22 cellular contexts compared by ENCODE assay signal in genomic region chr2:208148803-208149202, GRCh38. TPM values are rescaled to one million over a fixed set of nuclear protein-coding genes. Genes with fewer than 3 reads are reported as not detected.
DNase-seq lines count a peak whose midpoint lies in the region; ATAC-seq and TF ChIP-seq lines count a peak whose summit lies in the region.
"Had no signal": no experiment of that assay in that cellular context is flagged by ENCODE, and none has a peak within 500 bp of the region (broad histone marks: within the 10 kb centered on the region; RNA-seq: fewer than 3 reads in every experiment).

No MANE protein-coding gene starts in this region.

- H3K27me3 ChIP-seq in GM23338 (ENCODE audit: insufficient read depth) (no peaks in the 10 kb centered on the region), PC-3 (ENCODE audit: low read length) (no peaks in the 10 kb centered on the region)

- H3K4me3 Mint-ChIP-seq in GM23338 (no peak overlapping the region), progenitor cell of endocrine pancreas (ENCODE audit: low read depth) (no peak overlapping the region)
- H3K4me3 Mint-ChIP-seq: activated CD4-positive, alpha-beta T cell treated with anti-CD3 and anti-CD28 coated beads for 36 hours; activated CD8-positive, alpha-beta memory T cell treated with anti-CD3 and anti-CD28 coated beads, Interleukin-2, amount 10 ng/mL, durations not matched to agents 7 days and 5 days; CD4-positive, alpha-beta T cell; naive thymus-derived CD8-positive, alpha-beta T cell had no signal

- H3K27ac ChIP-seq in GM23338 (ENCODE audit: low read depth) = no peak overlapping the region
- H3K27ac ChIP-seq in PC-3 (ENCODE audit: low read length) = no peak overlapping the region
- H3K27ac ChIP-seq: psoas muscle, SJSA1 had no signal

- H3F3A ChIP-seq in GM23338 (replicated peaks; ENCODE audit: low read depth) (no peaks in the 10 kb centered on the region), PC-3 (ENCODE audit: low read length, unreplicated experiment) (no peaks in the 10 kb centered on the region)

- intact Hi-C loops in PC-3 (cut with micrococcal nuclease) = loop anchor here (2.0 kb wide), 1 partner anchor 46 kb away; no protein-coding TSS in a partner anchor
- intact Hi-C loops in posterior vena cava (cut with DNase I) = no loop called here

- H3K27me3 Mint-ChIP-seq in GM23338 (ENCODE audit: insufficient read depth, low read depth, poor library complexity) (peaks cover 5% of the 10 kb centered on the region), progenitor cell of endocrine pancreas (no peaks in the 10 kb centered on the region)
- H3K27me3 Mint-ChIP-seq: activated CD4-positive, alpha-beta T cell treated with anti-CD3 and anti-CD28 coated beads for 36 hours; CD4-positive, alpha-beta T cell had no signal

- H3K4me3 ChIP-seq in GM23338 (no peak overlapping the region), PC-3 (ENCODE audit: low read length) (no peak overlapping the region), fibroblast of villous mesenchyme (ENCODE audit: low read depth, low read length) (no peak overlapping the region)
- H3K4me3 ChIP-seq: psoas muscle, SJSA1 had no signal

- H3K4me1 Mint-ChIP-seq in GM23338 (peaks cover 13% of the 10 kb centered on the region), progenitor cell of endocrine pancreas (ENCODE audit: low read depth) (no peaks in the 10 kb centered on the region)
- H3K4me1 Mint-ChIP-seq: activated CD4-positive, alpha-beta T cell treated with anti-CD3 and anti-CD28 coated beads for 36 hours; activated CD8-positive, alpha-beta memory T cell treated with anti-CD3 and anti-CD28 coated beads, Interleukin-2, amount 10 ng/mL, durations not matched to agents 7 days and 5 days; naive thymus-derived CD8-positive, alpha-beta T cell had no signal

- H3K4me1 ChIP-seq in GM23338 (ENCODE audit: insufficient read depth) = peaks cover 20% of the 10 kb centered on the region
- H3K4me1 ChIP-seq in PC-3 (ENCODE audit: insufficient read depth, low read length) = no peaks in the 10 kb centered on the region
- H3K4me1 ChIP-seq: psoas muscle, SJSA1 had no signal

- BruUV-seq in PC-3 (replicated peaks; lab: Mats Ljungman, UMichigan) = no TSS peak

- H3K27ac Mint-ChIP-seq in GM23338 = no peak overlapping the region
- no peak overlapping the region for H3K27ac Mint-ChIP-seq in progenitor cell of endocrine pancreas
- H3K27ac Mint-ChIP-seq: activated CD4-positive, alpha-beta T cell treated with anti-CD3 and anti-CD28 coated beads for 36 hours; activated CD8-positive, alpha-beta memory T cell treated with anti-CD3 and anti-CD28 coated beads, Interleukin-2, amount 10 ng/mL, durations not matched to agents 7 days and 5 days; CD4-positive, alpha-beta T cell had no signal

- H3K36me3 ChIP-seq in GM23338 (ENCODE audit: insufficient read depth) (peaks cover 7% of the 10 kb centered on the region), PC-3 (ENCODE audit: low read depth, low read length) (no peaks in the 10 kb centered on the region)
- H3K36me3 ChIP-seq: SJSA1 had no signal

- peak; percentile 62 to 72 for TF ChIP-seq CTCF in GM23338 (conservative IDR thresholded peaks at IDR 0.05; ENCODE audit: low read depth in 2 of 2)
- peak; percentile 63 for TF ChIP-seq CTCF in PC-3 (conservative IDR thresholded peaks at IDR 0.05; ENCODE audit: low read depth, low read length)
- TF ChIP-seq CTCF in fibroblast of villous mesenchyme (IDR thresholded peaks at IDR 0.05; ENCODE audit: insufficient read depth, low read depth, low read length) = peak; percentile 21
- TF ChIP-seq CTCF in progenitor cell of endocrine pancreas (IDR thresholded peaks at IDR 0.05; ENCODE audit: unreplicated experiment) = peak; percentile 38
- no peak for TF ChIP-seq CTCF in omental fat pad (IDR thresholded peaks at IDR 0.05)

- H3K9me2 ChIP-seq in GM23338 (ENCODE audit: insufficient read depth) (peaks cover 7% of the 10 kb centered on the region; the same call in 1 of the 2 replicates), PC-3 (replicated peaks; ENCODE audit: low read length) (no peaks in the 10 kb centered on the region)

- ATAC-seq in GM23338 = no peak; the same call in 2 of the 3 replicates
- ATAC-seq in PC-3 = no peak
- ATAC-seq in omental fat pad (ENCODE audit: low FRiP score) = no peak
- ATAC-seq: activated CD4-positive, alpha-beta T cell treated with anti-CD3 and anti-CD28 coated beads for 36 hours; activated CD8-positive, alpha-beta memory T cell treated with anti-CD3 and anti-CD28 coated beads, Interleukin-2, amount 10 ng/mL, durations not matched to agents 7 days and 5 days; naive thymus-derived CD8-positive, alpha-beta T cell; psoas muscle had no signal

- H3K4me2 ChIP-seq in GM23338 = no peak overlapping the region; the same call in 1 of the 2 replicates
- no peak overlapping the region for H3K4me2 ChIP-seq in PC-3 (ENCODE audit: low read length)

- no peak overlapping the region for H2AFZ ChIP-seq in GM23338
- no peak overlapping the region for H2AFZ ChIP-seq in PC-3 (ENCODE audit: low read length)

- H3K79me2 ChIP-seq in GM23338 (replicated peaks; ENCODE audit: insufficient read depth) (no peaks in the 10 kb centered on the region), PC-3 (ENCODE audit: low read length) (no peaks in the 10 kb centered on the region)

- CTCF ChIA-PET in PC-3 (lab: Charles Lee) = interaction anchor here (0.8 kb wide), 1 partner anchor 105 kb away, joined by 3 read pairs; no protein-coding TSS in a partner anchor

- H3K9me3 ChIP-seq in PC-3 (ENCODE audit: low read length) = no peaks in the 10 kb centered on the region
- H3K9me3 ChIP-seq: psoas muscle, SJSA1 had no signal

- H3K9ac ChIP-seq in PC-3 (ENCODE audit: low read length) = no peak overlapping the region

- H4K20me1 ChIP-seq in GM23338 (replicated peaks; ENCODE audit: insufficient read depth) = no peaks in the 10 kb centered on the region
- H4K20me1 ChIP-seq in PC-3 (ENCODE audit: low read length) = no peaks in the 10 kb centered on the region

- H3K9me3 Mint-ChIP-seq in GM23338 = peaks cover 14% of the 10 kb centered on the region
- peaks cover 10% of the 10 kb centered on the region for H3K9me3 Mint-ChIP-seq in progenitor cell of endocrine pancreas (ENCODE audit: low read depth)

- peak; percentile 64 for DNase-seq in GM23338 (ENCODE audit: low spot score)
- DNase-seq in PC-3 = peak; percentile 28
- DNase-seq in fibroblast of villous mesenchyme (ENCODE audit: low read depth) = no peak
- DNase-seq in progenitor cell of endocrine pancreas (ENCODE audit: low spot score, unreplicated experiment) = no peak
- DNase-seq in posterior vena cava (ENCODE audit: low spot score) = no peak
- no peak for DNase-seq in NCI-H510A (lab: John Stamatoyannopoulos, UW)
- DNase-seq in omental fat pad (ENCODE audit: low spot score) = no peak
- DNase-seq: activated CD4-positive, alpha-beta T cell treated with anti-CD3 and anti-CD28 coated beads for 36 hours; activated CD8-positive, alpha-beta memory T cell treated with anti-CD3 and anti-CD28 coated beads, Interleukin-2, amount 10 ng/mL, durations not matched to agents 7 days and 5 days; activated gamma-delta T cell treated with Interleukin-2 at 50 U/mL for 16 hours; CD4-positive, alpha-beta T cell; DND-41; mammary epithelial cell; naive thymus-derived CD8-positive, alpha-beta T cell; NCI-H1417; psoas muscle; stimulated activated CD4-positive, alpha-beta T cell treated with anti-CD3 and anti-CD28 coated beads, Interleukin-12 subunit alpha, Interleukin-12 subunit beta, amount 100 ng/mL, for 4 hours had no signal

- peaks cover 10% of the 10 kb centered on the region for H3K36me3 Mint-ChIP-seq in GM23338 (ENCODE audit: low read depth)
- H3K36me3 Mint-ChIP-seq in progenitor cell of endocrine pancreas (ENCODE audit: insufficient read depth) = no peaks in the 10 kb centered on the region
- H3K36me3 Mint-ChIP-seq: activated CD8-positive, alpha-beta memory T cell treated with anti-CD3 and anti-CD28 coated beads, Interleukin-2, amount 10 ng/mL, durations not matched to agents 7 days and 5 days had no signal

- POLR2A ChIA-PET in PC-3 (lab: Charles Lee; ENCODE audit: unreplicated experiment) = no interaction called here

TF ChIP-seq in GM23338, 12 proteins besides CTCF, POLR2A, EP300 and RAD21 (continues in another document):
- TF ChIP-seq NANOG (IDR thresholded peaks at IDR 0.05; ENCODE audit: borderline replicate concordance) (no peak), STAT1 (IDR thresholded peaks at IDR 0.05; ENCODE audit: unreplicated experiment) (no peak)

RNA-seq across cellular contexts. Expression of gene CRYGB, which starts 2.8 kb away (rescaled TPM):
- 1.9 TPM in 1 of 2 replicates, not detected in the other for total RNA-seq in GM23338 (2014; rRNA removed; shearing (Covaris generic))
- polyA plus RNA-seq in GM23338 (2016; fragmentation: Nextera tagmentation; extraction: Ambion mirVana) = 0.49 and 0.92 TPM in 2 replicates
- not detected in 2 replicates for total RNA-seq in PC-3 (2014; rRNA removed)
- not detected in 2 replicates for total RNA-seq in fibroblast of villous mesenchyme
- not detected in 2 replicates for total RNA-seq in progenitor cell of endocrine pancreas
- total RNA-seq in posterior vena cava = not detected
- not detected for total RNA-seq in omental fat pad
- total RNA-seq: activated CD4-positive, alpha-beta T cell treated with anti-CD3 and anti-CD28 coated beads for 36 hours; activated CD8-positive, alpha-beta memory T cell treated with anti-CD3 and anti-CD28 coated beads, Interleukin-2, amount 10 ng/mL, durations not matched to agents 7 days and 5 days; CD4-positive, alpha-beta T cell; endothelial cell of umbilical vein; HT-29; LHCN-M2; mammary epithelial cell; naive thymus-derived CD8-positive, alpha-beta T cell; psoas muscle; SJSA1 had no signal
- polyA plus RNA-seq: endothelial cell of umbilical vein; mammary epithelial cell; naive thymus-derived CD8-positive, alpha-beta T cell; psoas muscle had no signal

RNA-seq across cellular contexts. Expression of gene CRYGA, which starts 14.6 kb away (rescaled TPM):
- not detected in 2 replicates for total RNA-seq in GM23338 (2014; rRNA removed; shearing (Covaris generic))
- polyA plus RNA-seq in GM23338 (2016; fragmentation: Nextera tagmentation; extraction: Ambion mirVana) = not detected in 2 replicates
- total RNA-seq in PC-3 (2014; rRNA removed) (not detected in 2 replicates), fibroblast of villous mesenchyme (not detected in 2 replicates), progenitor cell of endocrine pancreas (not detected in 2 replicates), posterior vena cava (not detected), omental fat pad (not detected)
- total RNA-seq: activated CD4-positive, alpha-beta T cell treated with anti-CD3 and anti-CD28 coated beads for 36 hours; activated CD8-positive, alpha-beta memory T cell treated with anti-CD3 and anti-CD28 coated beads, Interleukin-2, amount 10 ng/mL, durations not matched to agents 7 days and 5 days; CD4-positive, alpha-beta T cell; endothelial cell of umbilical vein; HT-29; LHCN-M2; mammary epithelial cell; naive thymus-derived CD8-positive, alpha-beta T cell; psoas muscle; SJSA1 had no signal
- polyA plus RNA-seq: endothelial cell of umbilical vein; mammary epithelial cell; naive thymus-derived CD8-positive, alpha-beta T cell; psoas muscle had no signal

RNA-seq across cellular contexts. Expression of gene CRYGC, which starts 19.2 kb away (rescaled TPM):
- not detected in 2 replicates for total RNA-seq in GM23338 (2014; rRNA removed; shearing (Covaris generic))
- not detected in 2 replicates for polyA plus RNA-seq in GM23338 (2016; fragmentation: Nextera tagmentation; extraction: Ambion mirVana)
- not detected in 2 replicates for total RNA-seq in PC-3 (2014; rRNA removed)
- not detected in 2 replicates for total RNA-seq in fibroblast of villous mesenchyme
- not detected in 2 replicates for total RNA-seq in progenitor cell of endocrine pancreas
- not detected for total RNA-seq in posterior vena cava
- total RNA-seq in omental fat pad = not detected
- total RNA-seq: activated CD4-positive, alpha-beta T cell treated with anti-CD3 and anti-CD28 coated beads for 36 hours; activated CD8-positive, alpha-beta memory T cell treated with anti-CD3 and anti-CD28 coated beads, Interleukin-2, amount 10 ng/mL, durations not matched to agents 7 days and 5 days; CD4-positive, alpha-beta T cell; endothelial cell of umbilical vein; HT-29; LHCN-M2; naive thymus-derived CD8-positive, alpha-beta T cell; psoas muscle; SJSA1 had no signal
- polyA plus RNA-seq: endothelial cell of umbilical vein; naive thymus-derived CD8-positive, alpha-beta T cell; psoas muscle; thymus had no signal

RNA-seq across cellular contexts. Expression of gene CRYGD, which starts 24.5 kb away (rescaled TPM):
- 3.0 and 3.4 TPM in 2 replicates for total RNA-seq in GM23338 (2014; rRNA removed; shearing (Covaris generic))
- polyA plus RNA-seq in GM23338 (2016; fragmentation: Nextera tagmentation; extraction: Ambion mirVana) = 22.6 and 23.9 TPM in 2 replicates
- total RNA-seq in PC-3 (2014; rRNA removed) = not detected in 2 replicates
- not detected in 2 replicates for total RNA-seq in fibroblast of villous mesenchyme
- total RNA-seq in progenitor cell of endocrine pancreas = not detected in 2 replicates
- total RNA-seq in posterior vena cava = not detected
- total RNA-seq in omental fat pad = not detected
- total RNA-seq: activated CD4-positive, alpha-beta T cell treated with anti-CD3 and anti-CD28 coated beads for 36 hours; activated CD8-positive, alpha-beta memory T cell treated with anti-CD3 and anti-CD28 coated beads, Interleukin-2, amount 10 ng/mL, durations not matched to agents 7 days and 5 days; CD4-positive, alpha-beta T cell; endothelial cell of umbilical vein; HT-29; LHCN-M2; mammary epithelial cell; naive thymus-derived CD8-positive, alpha-beta T cell; psoas muscle; SJSA1 had no signal
- polyA plus RNA-seq: endothelial cell of umbilical vein; mammary epithelial cell; naive thymus-derived CD8-positive, alpha-beta T cell; psoas muscle had no signal

RNA-seq across cellular contexts. Expression of gene C2orf80, which starts 41.0 kb away (rescaled TPM):
- total RNA-seq in GM23338 (2014; rRNA removed; shearing (Covaris generic)) = 3.1 TPM in 1 of 2 replicates, not detected in the other
- polyA plus RNA-seq in GM23338 (2016; fragmentation: Nextera tagmentation; extraction: Ambion mirVana) = 0.64 and 0.92 TPM in 2 replicates
- not detected in 2 replicates for total RNA-seq in PC-3 (2014; rRNA removed)
- not detected in 2 replicates for total RNA-seq in fibroblast of villous mesenchyme
- total RNA-seq in progenitor cell of endocrine pancreas = not detected in 2 replicates
- total RNA-seq in posterior vena cava = not detected
- total RNA-seq in omental fat pad = not detected
- total RNA-seq: activated CD4-positive, alpha-beta T cell treated with anti-CD3 and anti-CD28 coated beads for 36 hours; activated CD8-positive, alpha-beta memory T cell treated with anti-CD3 and anti-CD28 coated beads, Interleukin-2, amount 10 ng/mL, durations not matched to agents 7 days and 5 days; CD4-positive, alpha-beta T cell; endothelial cell of umbilical vein; HT-29; LHCN-M2; mammary epithelial cell; naive thymus-derived CD8-positive, alpha-beta T cell; psoas muscle; SJSA1 had no signal
- polyA plus RNA-seq: endothelial cell of umbilical vein; mammary epithelial cell; naive thymus-derived CD8-positive, alpha-beta T cell had no signal

Comparison
In these comparisons a context has a peak if more than half of its experiments do, and no peak if none do; other contexts are left out.
1. DNase-seq: peak in GM23338 (single experiment) and PC-3 (single experiment); none in fibroblast of villous mesenchyme (single experiment), progenitor cell of endocrine pancreas (single experiment), posterior vena cava (single experiment), NCI-H510A (single experiment) and omental fat pad (single experiment).
2. CTCF ChIP-seq: peak in GM23338 (2 of 2), PC-3 (single experiment), fibroblast of villous mesenchyme (single experiment) and progenitor cell of endocrine pancreas (single experiment); none in omental fat pad (0 of 3).